Comparison of ENCODE assay signal across 1 cellular context in genomic region chr17:81902023-81902652, GRCh38.
TF ChIP-seq lines count a peak whose summit lies in the region.

Gene NPB, plus strand, starts transcription at chr17:81902238. Its CDS starts 40 bp downstream, at chr17:81902278.

TF ChIP-seq in HepG2, 621 proteins besides CTCF, POLR2A, EP300 and RAD21 (continued from another document and continues in another):
- no peak for TF ChIP-seq PRMT3 (CRISPR knock-in tag; IDR thresholded peaks at IDR 0.05; ENCODE audit: borderline replicate concordance, low read depth)
- TF ChIP-seq ZNF670 (CRISPR knock-in tag; IDR thresholded peaks at IDR 0.05; ENCODE audit: borderline replicate concordance) = no peak
- TF ChIP-seq IKZF4 (CRISPR knock-in tag; IDR thresholded peaks at IDR 0.05; ENCODE audit: borderline replicate concordance, low read depth, not compliant biosample characterization) = no peak
- no peak for TF ChIP-seq SNRNP70 (IDR thresholded peaks at IDR 0.05; ENCODE audit: low read depth, low read length)
- TF ChIP-seq ZNF101 (CRISPR knock-in tag; IDR thresholded peaks at IDR 0.05; ENCODE audit: borderline replicate concordance, low read depth) = no peak
- no peak for TF ChIP-seq ZNF652 (CRISPR knock-in tag; IDR thresholded peaks at IDR 0.05; ENCODE audit: borderline replicate concordance, low read depth)
- no peak for TF ChIP-seq SOX13 (IDR thresholded peaks at IDR 0.05)
- TF ChIP-seq SOX13 (CRISPR knock-in tag; conservative IDR thresholded peaks at IDR 0.05 in 1 of 2, IDR thresholded peaks at IDR 0.05 in 1 of 2) = no peak
- TF ChIP-seq NFYC (CRISPR knock-in tag; IDR thresholded peaks at IDR 0.05) = no peak
- no peak for TF ChIP-seq HIVEP1 (CRISPR knock-in tag; IDR thresholded peaks at IDR 0.05)
- no peak for TF ChIP-seq MYPOP (CRISPR knock-in tag; IDR thresholded peaks at IDR 0.05)
- no peak for TF ChIP-seq RNF2 (conservative IDR thresholded peaks at IDR 0.05; ENCODE audit: low read depth)
- no peak; the same call in 1 of the 2 replicates for TF ChIP-seq SRY (CRISPR knock-in tag; IDR thresholded peaks at IDR 0.05)
- no peak for TF ChIP-seq ZNF562 (CRISPR knock-in tag; IDR thresholded peaks at IDR 0.05; ENCODE audit: borderline replicate concordance)
- TF ChIP-seq, protein P1, sequence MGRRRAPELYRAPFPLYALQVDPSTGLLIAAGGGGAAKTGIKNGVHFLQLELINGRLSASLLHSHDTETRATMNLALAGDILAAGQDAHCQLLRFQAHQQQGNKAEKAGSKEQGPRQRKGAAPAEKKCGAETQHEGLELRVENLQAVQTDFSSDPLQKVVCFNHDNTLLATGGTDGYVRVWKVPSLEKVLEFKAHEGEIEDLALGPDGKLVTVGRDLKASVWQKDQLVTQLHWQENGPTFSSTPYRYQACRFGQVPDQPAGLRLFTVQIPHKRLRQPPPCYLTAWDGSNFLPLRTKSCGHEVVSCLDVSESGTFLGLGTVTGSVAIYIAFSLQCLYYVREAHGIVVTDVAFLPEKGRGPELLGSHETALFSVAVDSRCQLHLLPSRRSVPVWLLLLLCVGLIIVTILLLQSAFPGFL (CRISPR knock-in tag; IDR thresholded peaks at IDR 0.05) = no peak
- TF ChIP-seq RELA (CRISPR knock-in tag; IDR thresholded peaks at IDR 0.05) = no peak
- TF ChIP-seq ZBTB46 (CRISPR knock-in tag; IDR thresholded peaks at IDR 0.05; ENCODE audit: borderline replicate concordance) = peak; percentile 47; the same call in 1 of the 2 replicates
- no peak for TF ChIP-seq ZNF33B (CRISPR knock-in tag; IDR thresholded peaks at IDR 0.05)
- no peak for TF ChIP-seq ATF1 (CRISPR knock-in tag; IDR thresholded peaks at IDR 0.05)
- TF ChIP-seq ZIK1 (CRISPR knock-in tag; IDR thresholded peaks at IDR 0.05; ENCODE audit: borderline replicate concordance, low read depth) = 0 out of 2 replicates have a peak, but pooled peaks have one; percentile 37
- TF ChIP-seq, protein P2, sequence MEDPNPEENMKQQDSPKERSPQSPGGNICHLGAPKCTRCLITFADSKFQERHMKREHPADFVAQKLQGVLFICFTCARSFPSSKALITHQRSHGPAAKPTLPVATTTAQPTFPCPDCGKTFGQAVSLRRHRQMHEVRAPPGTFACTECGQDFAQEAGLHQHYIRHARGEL (CRISPR knock-in tag; IDR thresholded peaks at IDR 0.05) = no peak
- TF ChIP-seq ZNF7 (CRISPR knock-in tag; IDR thresholded peaks at IDR 0.05) = no peak
- TF ChIP-seq ZNF543 (CRISPR knock-in tag; IDR thresholded peaks at IDR 0.05) = 0 out of 2 replicates have a peak, but pooled peaks have one; percentile 24
- no peak for TF ChIP-seq FOXM1 (CRISPR knock-in tag; IDR thresholded peaks at IDR 0.05)
- no peak for TF ChIP-seq ADNP (CRISPR knock-in tag; IDR thresholded peaks at IDR 0.05)
- TF ChIP-seq, protein P3, sequence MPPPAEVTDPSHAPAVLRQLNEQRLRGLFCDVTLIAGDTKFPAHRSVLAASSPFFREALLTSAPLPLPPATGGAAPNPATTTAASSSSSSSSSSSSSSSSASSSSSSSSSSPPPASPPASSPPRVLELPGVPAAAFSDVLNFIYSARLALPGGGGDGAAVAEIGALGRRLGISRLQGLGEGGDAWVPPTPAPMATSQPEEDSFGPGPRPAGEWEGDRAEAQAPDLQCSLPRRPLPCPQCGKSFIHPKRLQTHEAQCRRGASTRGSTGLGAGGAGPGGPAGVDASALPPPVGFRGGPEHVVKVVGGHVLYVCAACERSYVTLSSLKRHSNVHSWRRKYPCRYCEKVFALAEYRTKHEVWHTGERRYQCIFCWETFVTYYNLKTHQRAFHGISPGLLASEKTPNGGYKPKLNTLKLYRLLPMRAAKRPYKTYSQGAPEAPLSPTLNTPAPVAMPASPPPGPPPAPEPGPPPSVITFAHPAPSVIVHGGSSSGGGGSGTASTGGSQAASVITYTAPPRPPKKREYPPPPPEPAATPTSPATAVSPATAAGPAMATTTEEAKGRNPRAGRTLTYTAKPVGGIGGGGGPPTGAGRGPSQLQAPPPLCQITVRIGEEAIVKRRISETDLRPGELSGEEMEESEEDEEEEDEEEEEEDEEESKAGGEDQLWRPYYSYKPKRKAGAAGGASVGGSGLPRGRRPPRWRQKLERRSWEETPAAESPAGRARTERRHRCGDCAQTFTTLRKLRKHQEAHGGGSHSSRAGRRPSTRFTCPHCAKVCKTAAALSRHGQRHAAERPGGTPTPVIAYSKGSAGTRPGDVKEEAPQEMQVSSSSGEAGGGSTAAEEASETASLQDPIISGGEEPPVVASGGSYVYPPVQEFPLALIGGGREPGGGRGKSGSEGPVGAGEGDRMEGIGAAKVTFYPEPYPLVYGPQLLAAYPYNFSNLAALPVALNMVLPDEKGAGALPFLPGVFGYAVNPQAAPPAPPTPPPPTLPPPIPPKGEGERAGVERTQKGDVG (CRISPR knock-in tag; IDR thresholded peaks at IDR 0.05; ENCODE audit: borderline replicate concordance) = no peak
- TF ChIP-seq PCBP2 (optimal IDR thresholded peaks at IDR 0.05; ENCODE audit: low read depth, low read length, poor library complexity, severe bottlenecking) = no peak
- TF ChIP-seq HNRNPH1 (optimal IDR thresholded peaks at IDR 0.05; ENCODE audit: low read depth, low read length) = no peak
- no peak for TF ChIP-seq MBD4 (IDR thresholded peaks at IDR 0.05; ENCODE audit: borderline replicate concordance, low read length)
- no peak for TF ChIP-seq TBX3 (IDR thresholded peaks at IDR 0.05; ENCODE audit: borderline replicate concordance)
- 0 out of 2 replicates have a peak, but pooled peaks have one; percentile 49 for TF ChIP-seq ZNF280D (CRISPR knock-in tag; IDR thresholded peaks at IDR 0.05)
- TF ChIP-seq ZNF431 (CRISPR knock-in tag; IDR thresholded peaks at IDR 0.05; ENCODE audit: borderline replicate concordance, low read depth) = no peak
- TF ChIP-seq NKX3-1 (CRISPR knock-in tag; IDR thresholded peaks at IDR 0.05) = peak; percentile 77; the same call in 1 of the 2 replicates
- TF ChIP-seq, protein P4, sequence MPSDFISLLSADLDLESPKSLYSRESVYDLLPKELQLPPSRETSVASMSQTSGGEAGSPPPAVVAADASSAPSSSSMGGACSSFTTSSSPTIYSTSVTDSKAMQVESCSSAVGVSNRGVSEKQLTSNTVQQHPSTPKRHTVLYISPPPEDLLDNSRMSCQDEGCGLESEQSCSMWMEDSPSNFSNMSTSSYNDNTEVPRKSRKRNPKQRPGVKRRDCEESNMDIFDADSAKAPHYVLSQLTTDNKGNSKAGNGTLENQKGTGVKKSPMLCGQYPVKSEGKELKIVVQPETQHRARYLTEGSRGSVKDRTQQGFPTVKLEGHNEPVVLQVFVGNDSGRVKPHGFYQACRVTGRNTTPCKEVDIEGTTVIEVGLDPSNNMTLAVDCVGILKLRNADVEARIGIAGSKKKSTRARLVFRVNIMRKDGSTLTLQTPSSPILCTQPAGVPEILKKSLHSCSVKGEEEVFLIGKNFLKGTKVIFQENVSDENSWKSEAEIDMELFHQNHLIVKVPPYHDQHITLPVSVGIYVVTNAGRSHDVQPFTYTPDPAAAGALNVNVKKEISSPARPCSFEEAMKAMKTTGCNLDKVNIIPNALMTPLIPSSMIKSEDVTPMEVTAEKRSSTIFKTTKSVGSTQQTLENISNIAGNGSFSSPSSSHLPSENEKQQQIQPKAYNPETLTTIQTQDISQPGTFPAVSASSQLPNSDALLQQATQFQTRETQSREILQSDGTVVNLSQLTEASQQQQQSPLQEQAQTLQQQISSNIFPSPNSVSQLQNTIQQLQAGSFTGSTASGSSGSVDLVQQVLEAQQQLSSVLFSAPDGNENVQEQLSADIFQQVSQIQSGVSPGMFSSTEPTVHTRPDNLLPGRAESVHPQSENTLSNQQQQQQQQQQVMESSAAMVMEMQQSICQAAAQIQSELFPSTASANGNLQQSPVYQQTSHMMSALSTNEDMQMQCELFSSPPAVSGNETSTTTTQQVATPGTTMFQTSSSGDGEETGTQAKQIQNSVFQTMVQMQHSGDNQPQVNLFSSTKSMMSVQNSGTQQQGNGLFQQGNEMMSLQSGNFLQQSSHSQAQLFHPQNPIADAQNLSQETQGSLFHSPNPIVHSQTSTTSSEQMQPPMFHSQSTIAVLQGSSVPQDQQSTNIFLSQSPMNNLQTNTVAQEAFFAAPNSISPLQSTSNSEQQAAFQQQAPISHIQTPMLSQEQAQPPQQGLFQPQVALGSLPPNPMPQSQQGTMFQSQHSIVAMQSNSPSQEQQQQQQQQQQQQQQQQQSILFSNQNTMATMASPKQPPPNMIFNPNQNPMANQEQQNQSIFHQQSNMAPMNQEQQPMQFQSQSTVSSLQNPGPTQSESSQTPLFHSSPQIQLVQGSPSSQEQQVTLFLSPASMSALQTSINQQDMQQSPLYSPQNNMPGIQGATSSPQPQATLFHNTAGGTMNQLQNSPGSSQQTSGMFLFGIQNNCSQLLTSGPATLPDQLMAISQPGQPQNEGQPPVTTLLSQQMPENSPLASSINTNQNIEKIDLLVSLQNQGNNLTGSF (CRISPR knock-in tag; IDR thresholded peaks at IDR 0.05) = no peak
- no peak for TF ChIP-seq KAT2B (IDR thresholded peaks at IDR 0.05; ENCODE audit: borderline replicate concordance, low read depth, low read length)
- no peak for TF ChIP-seq GRHL1 (CRISPR knock-in tag; conservative IDR thresholded peaks at IDR 0.05)
- no peak for TF ChIP-seq SOX5 (CRISPR knock-in tag; IDR thresholded peaks at IDR 0.05; ENCODE audit: borderline replicate concordance)
- TF ChIP-seq, protein P5, sequence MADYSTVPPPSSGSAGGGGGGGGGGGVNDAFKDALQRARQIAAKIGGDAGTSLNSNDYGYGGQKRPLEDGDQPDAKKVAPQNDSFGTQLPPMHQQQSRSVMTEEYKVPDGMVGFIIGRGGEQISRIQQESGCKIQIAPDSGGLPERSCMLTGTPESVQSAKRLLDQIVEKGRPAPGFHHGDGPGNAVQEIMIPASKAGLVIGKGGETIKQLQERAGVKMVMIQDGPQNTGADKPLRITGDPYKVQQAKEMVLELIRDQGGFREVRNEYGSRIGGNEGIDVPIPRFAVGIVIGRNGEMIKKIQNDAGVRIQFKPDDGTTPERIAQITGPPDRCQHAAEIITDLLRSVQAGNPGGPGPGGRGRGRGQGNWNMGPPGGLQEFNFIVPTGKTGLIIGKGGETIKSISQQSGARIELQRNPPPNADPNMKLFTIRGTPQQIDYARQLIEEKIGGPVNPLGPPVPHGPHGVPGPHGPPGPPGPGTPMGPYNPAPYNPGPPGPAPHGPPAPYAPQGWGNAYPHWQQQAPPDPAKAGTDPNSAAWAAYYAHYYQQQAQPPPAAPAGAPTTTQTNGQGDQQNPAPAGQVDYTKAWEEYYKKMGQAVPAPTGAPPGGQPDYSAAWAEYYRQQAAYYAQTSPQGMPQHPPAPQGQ (CRISPR knock-in tag; IDR thresholded peaks at IDR 0.05; ENCODE audit: borderline replicate concordance) = peak; percentile 90; the same call in 1 of the 2 replicates
- TF ChIP-seq HNF4A (CRISPR knock-in tag; IDR thresholded peaks at IDR 0.05) = 0 out of 2 replicates have a peak, but pooled peaks have one; percentile 4
- no peak for TF ChIP-seq ZNF775 (CRISPR knock-in tag; IDR thresholded peaks at IDR 0.05; ENCODE audit: borderline replicate concordance)
